ENCODE assay signal across 19 cellular contexts in the genomic region with DNA sequence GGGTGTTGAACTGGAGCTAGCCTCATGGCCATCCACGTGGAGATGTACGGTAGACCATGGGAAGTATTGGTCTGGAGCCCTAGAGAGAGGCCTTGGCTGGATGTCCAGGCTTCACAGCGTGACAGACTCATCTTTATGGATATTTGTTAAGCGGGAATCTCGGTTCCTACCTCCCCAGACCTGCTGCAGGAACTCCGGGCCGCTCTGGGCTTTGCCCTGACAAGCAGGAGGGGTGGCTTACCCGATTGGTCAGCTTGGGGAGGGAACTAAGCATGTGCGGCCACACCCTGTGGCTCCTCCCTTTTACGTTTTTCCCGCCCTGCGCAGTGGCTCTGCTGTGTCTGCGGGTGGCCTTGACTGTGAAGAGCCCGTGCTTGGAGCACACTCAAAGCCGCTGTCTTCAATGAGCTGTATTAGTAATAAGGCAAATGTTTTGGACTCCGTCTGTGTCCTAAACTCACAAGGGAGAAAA. TPM values are rescaled to one million over a fixed set of nuclear protein-coding genes. Genes with fewer than 3 reads are reported as not detected.
DNase-seq lines count a peak whose midpoint lies in the region; ATAC-seq and TF ChIP-seq lines count a peak whose summit lies in the region.
"Had no signal": no experiment of that assay in that cellular context is flagged by ENCODE, and none has a peak within 500 bp of the region (broad histone marks: within the 10 kb centered on the region; RNA-seq: fewer than 3 reads in every experiment).

No MANE protein-coding gene starts in this region.

- H3K9me3 ChIP-seq in CD4-positive, CD25-positive, alpha-beta regulatory T cell (ENCODE audit: control insufficient read depth in 2 of 2, low read length in 2 of 2): no peaks in the 10 kb centered on the region
- H3K9me3 ChIP-seq in T-helper 17 cell (ENCODE audit: control insufficient read depth, low read length, poor library complexity, severe bottlenecking): no peaks in the 10 kb centered on the region
- H3K9me3 ChIP-seq: adrenal gland, gastrocnemius medialis, MG63, Peyer's patch had no signal

- H3K9me3 Mint-ChIP-seq in CD4-positive, CD25-positive, alpha-beta regulatory T cell: peaks cover 0 to 1% (median 0%) of the 10 kb centered on the region in 7 donors
- H3K9me3 Mint-ChIP-seq in GM23338 (no peaks in the 10 kb centered on the region), immature natural killer cell (no peaks in the 10 kb centered on the region)
- H3K9me3 Mint-ChIP-seq in activated naive CD8-positive, alpha-beta T cell treated with anti-CD3 and anti-CD28 coated beads for 36 hours: no peaks in the 10 kb centered on the region
- H3K9me3 Mint-ChIP-seq: activated T-cell treated with anti-CD3 and anti-CD28 coated beads, Interleukin-2, amount 50 U/mL, for 4 hours; nephron had no signal

- peaks cover 5% of the 10 kb centered on the region for H3K27me3 Mint-ChIP-seq in CD4-positive, CD25-positive, alpha-beta regulatory T cell
- H3K27me3 Mint-ChIP-seq in GM23338 (ENCODE audit: insufficient read depth, low read depth, poor library complexity) (peaks cover 2% of the 10 kb centered on the region), T-helper 17 cell (peaks cover 3% of the 10 kb centered on the region), immature natural killer cell (ENCODE audit: low read depth in 3 of 3) (no peaks in the 10 kb centered on the region)
- H3K27me3 Mint-ChIP-seq in activated naive CD8-positive, alpha-beta T cell treated with anti-CD3 and anti-CD28 coated beads for 36 hours: no peaks in the 10 kb centered on the region

- H3K9me2 ChIP-seq in GM23338 (ENCODE audit: insufficient read depth): no peaks in the 10 kb centered on the region

- no peaks in the 10 kb centered on the region for H3F3A ChIP-seq in GM23338 (replicated peaks; ENCODE audit: low read depth)

- H3K4me1 ChIP-seq in CD4-positive, CD25-positive, alpha-beta regulatory T cell (ENCODE audit: control insufficient read depth, insufficient read depth, low read length, poor library complexity, severe bottlenecking): peaks cover 30% of the 10 kb centered on the region
- peaks cover 15% of the 10 kb centered on the region for H3K4me1 ChIP-seq in GM23338 (ENCODE audit: insufficient read depth)
- H3K4me1 ChIP-seq: adrenal gland, gastrocnemius medialis had no signal

- H3K27ac Mint-ChIP-seq in CD4-positive, CD25-positive, alpha-beta regulatory T cell: peak overlapping the region; percentile 89 to 95 (median 89)
- no peak overlapping the region for H3K27ac Mint-ChIP-seq in GM23338
- H3K27ac Mint-ChIP-seq in activated naive CD8-positive, alpha-beta T cell treated with anti-CD3 and anti-CD28 coated beads for 36 hours: peak overlapping the region; percentile 93
- no peak overlapping the region for H3K27ac Mint-ChIP-seq in T-helper 17 cell
- H3K27ac Mint-ChIP-seq in immature natural killer cell: peak overlapping the region in 1 of 6 donors; percentile 90

- no peak overlapping the region for H3K4me3 Mint-ChIP-seq in CD4-positive, CD25-positive, alpha-beta regulatory T cell
- H3K4me3 Mint-ChIP-seq in GM23338: no peak overlapping the region
- H3K4me3 Mint-ChIP-seq in activated naive CD8-positive, alpha-beta T cell treated with anti-CD3 and anti-CD28 coated beads for 36 hours: no peak overlapping the region
- H3K4me3 Mint-ChIP-seq in T-helper 17 cell: no peak overlapping the region
- H3K4me3 Mint-ChIP-seq in immature natural killer cell: no peak overlapping the region
- H3K4me3 Mint-ChIP-seq: activated T-cell treated with anti-CD3 and anti-CD28 coated beads, Interleukin-2, amount 50 U/mL, for 4 hours; nephron had no signal

- peaks cover 22 to 57% (median 38%) of the 10 kb centered on the region in 4 donors for H3K4me1 Mint-ChIP-seq in CD4-positive, CD25-positive, alpha-beta regulatory T cell
- H3K4me1 Mint-ChIP-seq in GM23338 (peaks cover 20% of the 10 kb centered on the region), T-helper 17 cell (peaks cover 43% of the 10 kb centered on the region), immature natural killer cell (peaks cover 18 to 26% of the 10 kb centered on the region in 2 donors)
- H3K4me1 Mint-ChIP-seq in activated naive CD8-positive, alpha-beta T cell treated with anti-CD3 and anti-CD28 coated beads for 36 hours: peaks cover 50% of the 10 kb centered on the region

- H3K4me2 ChIP-seq in GM23338: no peak overlapping the region

- H3K79me2 ChIP-seq in GM23338 (replicated peaks; ENCODE audit: insufficient read depth): no peaks in the 10 kb centered on the region

- H2AFZ ChIP-seq in GM23338: 0 out of 2 replicates have a peak overlapping the region, but pooled peaks have one; percentile 69

- intact Hi-C loops in left colon (cut with DNase I, micrococcal nuclease): no loop called here

- TF ChIP-seq CTCF in GM23338 (conservative IDR thresholded peaks at IDR 0.05; ENCODE audit: low read depth in 2 of 2) (no peak), GM10266 (IDR thresholded peaks at IDR 0.05; ENCODE audit: control insufficient read depth, insufficient read depth, low read depth, missing control alignments) (no peak)

- H3K36me3 Mint-ChIP-seq in CD4-positive, CD25-positive, alpha-beta regulatory T cell: no peaks in the 10 kb centered on the region
- H3K36me3 Mint-ChIP-seq in GM23338 (ENCODE audit: low read depth) (no peaks in the 10 kb centered on the region), T-helper 17 cell (ENCODE audit: low read depth) (no peaks in the 10 kb centered on the region), immature natural killer cell (peaks cover 0 to 10% (median 6%) of the 10 kb centered on the region in 3 donors)
- H3K36me3 Mint-ChIP-seq in activated naive CD8-positive, alpha-beta T cell treated with anti-CD3 and anti-CD28 coated beads for 36 hours: peaks cover 3% of the 10 kb centered on the region

- no peak for ATAC-seq in CD4-positive, CD25-positive, alpha-beta regulatory T cell (ENCODE audit: low read depth in 2 of 2)
- ATAC-seq in GM23338: peak; percentile 68
- no peak for ATAC-seq in left colon
- ATAC-seq in T-helper 17 cell: no peak
- ATAC-seq: gastrocnemius medialis had no signal

- no peaks in the 10 kb centered on the region for H4K20me1 ChIP-seq in GM23338 (replicated peaks; ENCODE audit: insufficient read depth)

- H3K4me3 ChIP-seq in CD4-positive, CD25-positive, alpha-beta regulatory T cell (ENCODE audit: low read depth, low read length): no peak overlapping the region
- H3K4me3 ChIP-seq in GM23338: no peak overlapping the region
- H3K4me3 ChIP-seq: adrenal gland, gastrocnemius medialis, MG63, Peyer's patch had no signal

- H3K27me3 ChIP-seq in CD4-positive, CD25-positive, alpha-beta regulatory T cell (ENCODE audit: control insufficient read depth, insufficient read depth, low read length): no peaks in the 10 kb centered on the region
- H3K27me3 ChIP-seq in GM23338 (ENCODE audit: insufficient read depth): no peaks in the 10 kb centered on the region
- H3K27me3 ChIP-seq: adrenal gland, gastrocnemius medialis, MG63, Peyer's patch had no signal

- H3K36me3 ChIP-seq in CD4-positive, CD25-positive, alpha-beta regulatory T cell (ENCODE audit: control insufficient read depth, insufficient read depth, low read length): no peaks in the 10 kb centered on the region
- no peaks in the 10 kb centered on the region for H3K36me3 ChIP-seq in GM23338 (ENCODE audit: insufficient read depth)
- H3K36me3 ChIP-seq: adrenal gland, gastrocnemius medialis, MG63, Peyer's patch had no signal

- no peak for DNase-seq in CD4-positive, CD25-positive, alpha-beta regulatory T cell
- DNase-seq in GM23338 (ENCODE audit: low spot score) (peak; percentile 66), inferior parietal cortex (ENCODE audit: extremely low spot score) (peak; percentile 49), left colon (no peak), T-helper 17 cell (no peak), GM10266 (ENCODE audit: extremely low spot score) (no peak), immature natural killer cell (no peak)
- no peak for DNase-seq in activated naive CD8-positive, alpha-beta T cell treated with anti-CD3 and anti-CD28 coated beads for 36 hours
- DNase-seq: activated T-cell treated with anti-CD3 and anti-CD28 coated beads, Interleukin-2, amount 50 U/mL, for 4 hours; AML-193; central memory CD4-positive, alpha-beta T cell; gastrocnemius medialis; MG63; NCI-H2081; NCI-H748 treated with DMSO at 0.1 percent for 48 hours; Peyer's patch; SW 1271 had no signal

- peak overlapping the region; percentile 64 for H3K27ac ChIP-seq in CD4-positive, CD25-positive, alpha-beta regulatory T cell (ENCODE audit: insufficient read depth, low read length, poor library complexity, severe bottlenecking)
- H3K27ac ChIP-seq in GM23338 (ENCODE audit: low read depth): no peak overlapping the region
- H3K27ac ChIP-seq: adrenal gland had no signal

TF ChIP-seq in GM23338, 12 proteins besides CTCF, POLR2A, EP300 and RAD21 (continues in another document):
- TF ChIP-seq POLR2AphosphoS5 (IDR thresholded peaks at IDR 0.05; ENCODE audit: low read depth) (no peak), EZH2 (IDR thresholded peaks at IDR 0.05; ENCODE audit: low read depth, unreplicated experiment) (no peak), ETS1 (IDR thresholded peaks at IDR 0.05) (no peak)

RNA-seq across cellular contexts. Expression of gene PAPOLG, which starts 52.3 kb away (rescaled TPM):
- 23.0 TPM for total RNA-seq in CD4-positive, CD25-positive, alpha-beta regulatory T cell
- 10 to 100 TPM; 15.7 to 26.1 (median 17.7) TPM for polyA plus RNA-seq in CD4-positive, CD25-positive, alpha-beta regulatory T cell
- 31.2 and 37.6 TPM in 2 replicates for total RNA-seq in GM23338 (2014; rRNA removed; shearing (Covaris generic))
- polyA plus RNA-seq in GM23338 (2016; fragmentation: Nextera tagmentation; extraction: Ambion mirVana) (11.1 and 13.8 TPM in 2 replicates), immature natural killer cell (10 to 100 TPM in 1 of 3 donors, 1 to 10 TPM in 2; 5.1 to 19.5 (median 8.9) TPM)
- total RNA-seq in activated naive CD8-positive, alpha-beta T cell treated with anti-CD3 and anti-CD28 coated beads for 36 hours: 10 to 100 TPM; 12.5 to 14.6 TPM
- total RNA-seq in left colon (10 to 100 TPM in 1 of 2 donors, 1 to 10 TPM in 1; 9.3 to 13.5 TPM), T-helper 17 cell (10 to 100 TPM; 18.1 to 19.1 TPM)

Comparison
In these comparisons a context has a peak if more than half of its experiments do, and no peak if none do; other contexts are left out.
1. DNase-seq: peak in GM23338 (single experiment) and inferior parietal cortex (single experiment); none in CD4-positive, CD25-positive, alpha-beta regulatory T cell (0 of 3), activated naive CD8-positive, alpha-beta T cell treated with anti-CD3 and anti-CD28 coated beads for 36 hours (single experiment), left colon (0 of 2), T-helper 17 cell (0 of 3), GM10266 (single experiment) and immature natural killer cell (0 of 3).
2. H3K27ac Mint-ChIP-seq: peak in CD4-positive, CD25-positive, alpha-beta regulatory T cell (3 of 3) and activated naive CD8-positive, alpha-beta T cell treated with anti-CD3 and anti-CD28 coated beads for 36 hours (single experiment); none in GM23338 (single experiment) and T-helper 17 cell (single experiment).